Comparison of ENCODE assay signal across 1 cellular context in genomic region chr14:50364792-50365191, GRCh38.
TF ChIP-seq lines count a peak whose summit lies in the region.

No MANE protein-coding gene starts in this region.

TF ChIP-seq in SK-N-SH treated with all-trans-retinoic acid at 6 μM for 48 hours, 23 proteins besides CTCF, POLR2A, EP300 and RAD21 (continued from another document):
- no peak for TF ChIP-seq TSHZ2 (CRISPR knock-in tag; IDR thresholded peaks at IDR 0.05)
- no peak for TF ChIP-seq ZFP3 (CRISPR knock-in tag; IDR thresholded peaks at IDR 0.05)
- TF ChIP-seq CSDC2 (CRISPR knock-in tag; IDR thresholded peaks at IDR 0.05): no peak
- TF ChIP-seq RARB (CRISPR knock-in tag; IDR thresholded peaks at IDR 0.05): no peak
- no peak for TF ChIP-seq CSRNP3 (CRISPR knock-in tag; IDR thresholded peaks at IDR 0.05)
- no peak for TF ChIP-seq ARNTL (CRISPR knock-in tag; IDR thresholded peaks at IDR 0.05; ENCODE audit: borderline replicate concordance, low read depth)
